2 cellular contexts compared by ENCODE assay signal in genomic region chr3:107488942-107489341, GRCh38.
TF ChIP-seq lines count a peak whose summit lies in the region.

No MANE protein-coding gene starts in this region.

TF ChIP-seq in H1, 55 proteins besides CTCF, POLR2A, EP300 and RAD21:
- TF ChIP-seq CEBPB (IDR thresholded peaks at IDR 0.05; ENCODE audit: low read depth, low read length) (peak; percentile 89), TAF1 (IDR thresholded peaks at IDR 0.05; ENCODE audit: low read depth, low read length) (no peak)

TF ChIP-seq in liver, 16 proteins besides CTCF, POLR2A, EP300 and RAD21:
- TF ChIP-seq EGR1 (IDR thresholded peaks at IDR 0.05; ENCODE audit: low read depth in 2 of 2): no peak
- peak; percentile 30 to 48 for TF ChIP-seq RXRA (IDR thresholded peaks at IDR 0.05)
- TF ChIP-seq, protein P1, sequence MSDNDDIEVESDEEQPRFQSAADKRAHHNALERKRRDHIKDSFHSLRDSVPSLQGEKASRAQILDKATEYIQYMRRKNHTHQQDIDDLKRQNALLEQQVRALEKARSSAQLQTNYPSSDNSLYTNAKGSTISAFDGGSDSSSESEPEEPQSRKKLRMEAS (IDR thresholded peaks at IDR 0.05): peak; percentile 22
- no peak for TF ChIP-seq FOXA1 (IDR thresholded peaks at IDR 0.05)
- no peak for TF ChIP-seq NR2F2 (IDR thresholded peaks at IDR 0.05)
- peak in 1 of 2 donors; percentile 61 for TF ChIP-seq JUND (IDR thresholded peaks at IDR 0.05)
- TF ChIP-seq HNF4G (IDR thresholded peaks at IDR 0.05): peak; percentile 64
- TF ChIP-seq REST (IDR thresholded peaks at IDR 0.05): no peak
- no peak for TF ChIP-seq FOXA2 (IDR thresholded peaks at IDR 0.05)
- TF ChIP-seq HNF4A (conservative IDR thresholded peaks at IDR 0.05): peak; percentile 90 to 92
- no peak for TF ChIP-seq GABPA (IDR thresholded peaks at IDR 0.05 in 1 of 2, conservative IDR thresholded peaks at IDR 0.05 in 1 of 2)
- no peak for TF ChIP-seq YY1 (IDR thresholded peaks at IDR 0.05)
- TF ChIP-seq ZBTB33 (IDR thresholded peaks at IDR 0.05): no peak
- TF ChIP-seq SP1 (IDR thresholded peaks at IDR 0.05): peak; percentile 58
- no peak for TF ChIP-seq TAF1 (conservative IDR thresholded peaks at IDR 0.05)
- TF ChIP-seq, protein P2, sequence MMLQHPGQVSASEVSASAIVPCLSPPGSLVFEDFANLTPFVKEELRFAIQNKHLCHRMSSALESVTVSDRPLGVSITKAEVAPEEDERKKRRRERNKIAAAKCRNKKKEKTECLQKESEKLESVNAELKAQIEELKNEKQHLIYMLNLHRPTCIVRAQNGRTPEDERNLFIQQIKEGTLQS (IDR thresholded peaks at IDR 0.05): no peak
